ENCODE assay signal across 7 cellular contexts in the genomic region with DNA sequence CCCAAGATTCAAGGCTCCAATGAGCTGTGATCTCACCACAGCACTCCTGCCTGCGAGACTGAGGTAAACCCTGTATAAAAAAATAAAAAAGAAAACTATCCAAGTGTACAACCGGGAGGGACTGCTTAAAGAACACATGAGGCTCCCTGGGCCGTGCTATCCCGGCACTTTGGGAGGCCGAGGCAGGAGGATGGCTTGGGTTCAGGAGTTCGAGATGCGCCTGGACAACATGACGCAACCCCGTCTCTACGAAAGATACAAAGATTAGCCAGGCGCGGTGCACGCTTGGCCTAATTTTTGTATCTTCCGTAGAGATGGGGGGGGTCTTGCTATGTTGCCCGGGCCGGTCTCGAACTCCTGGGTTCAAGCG.
A peak's percentile ranks its signal among the peaks of the same experiment; 100 is the strongest.
DNase-seq lines count a peak whose midpoint lies in the region; ATAC-seq and TF ChIP-seq lines count a peak whose summit lies in the region.
"Not testable (repeated sequence)": the region's sequence is repeated elsewhere in the genome, so short reads cannot be mapped to it uniquely, and the experiment has no call there.

No MANE protein-coding gene starts in this region.

- peaks cover 11% of the 10 kb centered on the region for H3K4me1 Mint-ChIP-seq in activated B cell treated with CpG ODN at 0.5 μM for 24 hours
- H3K4me1 Mint-ChIP-seq in MCF 10A (ENCODE audit: insufficient read depth, unreplicated experiment): not testable (repeated sequence)

- H3K9me3 Mint-ChIP-seq in activated B cell treated with CpG ODN at 0.5 μM for 24 hours; MCF 10A (ENCODE audit: unreplicated experiment): not testable (repeated sequence)

- H3K9me3 ChIP-seq in mesodermal cell (ENCODE audit: control insufficient read depth, low read length); gastrocnemius medialis: not testable (repeated sequence)

- DNase-seq in G401 (ENCODE audit: low spot score): peak; percentile 9
- DNase-seq in LNCaP clone FGC (ENCODE audit: low read depth); activated B cell treated with CpG ODN at 0.5 μM for 24 hours; MCF 10A (ENCODE audit: unreplicated experiment); foreskin fibroblast; gastrocnemius medialis: not testable (repeated sequence)

- not testable (repeated sequence) for H3K27ac ChIP-seq in mesodermal cell (ENCODE audit: low read depth, low read length, severe bottlenecking)
- H3K27ac ChIP-seq in gastrocnemius medialis: peak overlapping the region; percentile 88 to 93 (median 92)

- not testable (repeated sequence) for ATAC-seq in activated B cell treated with CpG ODN at 0.5 μM for 24 hours (ENCODE audit: low read depth); gastrocnemius medialis

- peak overlapping the region; percentile 91 for H3K27ac Mint-ChIP-seq in activated B cell treated with CpG ODN at 0.5 μM for 24 hours
- H3K27ac Mint-ChIP-seq in MCF 10A (ENCODE audit: low read depth, unreplicated experiment): peak overlapping the region; percentile 94

- POLR2A ChIA-PET in activated B cell treated with CpG ODN at 0.5 μM for 24 hours (lab: Charles Lee) (interaction anchor here (0.6 to 1.4 kb wide), 3 partner anchors 20 to 1527 kb away, joined by 4 to 13 read pairs (median 4); no protein-coding TSS in a partner anchor), MCF 10A (lab: Yijun Ruan, JAX) (interaction anchor here (1.1 to 1.6 kb wide), 4 partner anchors 20 to 722 kb away, joined by 4 to 12 read pairs (median 5); no protein-coding TSS in a partner anchor)

- not testable (repeated sequence) for H3K36me3 ChIP-seq in mesodermal cell (ENCODE audit: control insufficient read depth, insufficient read depth, low read length); gastrocnemius medialis

- H3K4me1 ChIP-seq in mesodermal cell (ENCODE audit: control insufficient read depth, insufficient read depth, low read length, poor library complexity, severe bottlenecking): not testable (repeated sequence)
- peaks cover 3 to 14% of the 10 kb centered on the region in 2 donors for H3K4me1 ChIP-seq in gastrocnemius medialis

- CTCF ChIA-PET in activated B cell treated with CpG ODN at 0.5 μM for 24 hours (lab: Charles Lee); MCF 10A (lab: Yijun Ruan, JAX): not testable (repeated sequence)

- not testable (repeated sequence) for H3K27me3 Mint-ChIP-seq in activated B cell treated with CpG ODN at 0.5 μM for 24 hours; MCF 10A (ENCODE audit: insufficient read depth, unreplicated experiment)

- TF ChIP-seq POLR2A in gastrocnemius medialis (IDR thresholded peaks at IDR 0.05): not testable (repeated sequence)

- in situ Hi-C loops in G401 (cut with HindIII; ENCODE audit: low sequenced_read_pairs): not testable (repeated sequence)
- in situ Hi-C loops in gastrocnemius medialis (cut with MboI; ENCODE audit: low sequenced_read_pairs in 4 of 4): loop anchor here in 1 of 4 donors (25.0 kb wide), 2 partner anchors 709 to 716 kb away; no protein-coding TSS in a partner anchor

- intact Hi-C loops in activated B cell treated with CpG ODN at 0.5 μM for 24 hours (cut with micrococcal nuclease) (loop anchor here (5.0 kb wide), 2 partner anchors 211 to 1531 kb away; partner anchors contain the start of gene GUSB), gastrocnemius medialis (cut with DNase I; ENCODE audit: low total_unique reads) (loop anchor here (5.0 kb wide), 1 partner anchor 101 kb away; the partner anchor contains the start of gene VKORC1L1)
- intact Hi-C loops in MCF 10A (cut with micrococcal nuclease): not testable (repeated sequence)

- H3K36me3 Mint-ChIP-seq in activated B cell treated with CpG ODN at 0.5 μM for 24 hours (ENCODE audit: low read depth): not testable (repeated sequence)
- H3K36me3 Mint-ChIP-seq in MCF 10A (ENCODE audit: insufficient read depth, unreplicated experiment): peaks cover 11% of the 10 kb centered on the region

- H3K4me3 ChIP-seq in LNCaP clone FGC (ENCODE audit: low read depth, low read length) (peak overlapping the region; percentile 75), foreskin fibroblast (ENCODE audit: low read depth in 1 of 2, low read length in 2 of 2) (peak overlapping the region; percentile 59 to 83), mesodermal cell (ENCODE audit: extremely low read depth, insufficient read depth, low read length, poor library complexity, severe bottlenecking) (peak overlapping the region; percentile 59), gastrocnemius medialis (peak overlapping the region; percentile 53 to 97 (median 84))

- BruUV-seq in MCF 10A (replicated peaks; lab: Mats Ljungman, UMichigan): not testable (repeated sequence)

- H3K27me3 ChIP-seq in gastrocnemius medialis: not testable (repeated sequence)

- WGBS in mesodermal cell (ENCODE audit: insufficient coverage in 2 of 2), 2 experiments: 94 to 96% methylated on average over 6 to 12 of the region's 18 CpGs

- H3K4me3 Mint-ChIP-seq in activated B cell treated with CpG ODN at 0.5 μM for 24 hours (peak overlapping the region; percentile 92), MCF 10A (ENCODE audit: unreplicated experiment) (peak overlapping the region; percentile 83)

- not testable (repeated sequence) for TF ChIP-seq CTCF in LNCaP clone FGC (IDR thresholded peaks at IDR 0.05; ENCODE audit: control insufficient read depth, extremely low read depth, insufficient read depth); activated B cell treated with CpG ODN at 0.5 μM for 24 hours (IDR thresholded peaks at IDR 0.05); MCF 10A (IDR thresholded peaks at IDR 0.05; ENCODE audit: unreplicated experiment); foreskin fibroblast (IDR thresholded peaks at IDR 0.05; ENCODE audit: low read depth, low read length); gastrocnemius medialis (IDR thresholded peaks at IDR 0.05 in 4 of 5, conservative IDR thresholded peaks at IDR 0.05 in 1 of 5)
